Comparison of ENCODE assay signal across 9 cellular contexts in genomic region chrX:86133761-86134160, GRCh38. TPM values are rescaled to one million over a fixed set of nuclear protein-coding genes. Genes with fewer than 3 reads are reported as not detected.
DNase-seq lines count a peak whose midpoint lies in the region; ATAC-seq, FAIRE-seq and TF ChIP-seq lines count a peak whose summit lies in the region.
"Had no signal": no experiment of that assay in that cellular context is flagged by ENCODE, and none has a peak within 500 bp of the region (broad histone marks: within the 10 kb centered on the region; RNA-seq: fewer than 3 reads in every experiment).

No MANE protein-coding gene starts in this region.

- TF ChIP-seq CTCF in cardiac muscle cell (IDR thresholded peaks at IDR 0.05; ENCODE audit: low read depth, low read length) (peak; percentile 49), endothelial cell (IDR thresholded peaks at IDR 0.05; ENCODE audit: unreplicated experiment) (peak; percentile 30), transverse colon (IDR thresholded peaks at IDR 0.05) (peak in 3 of 5 experiments; percentile 23 to 47 (median 33))

- H3K27me3 ChIP-seq in cardiac muscle cell (no peaks in the 10 kb centered on the region), transverse colon (no peaks in the 10 kb centered on the region)

- no peaks in the 10 kb centered on the region for H3K36me3 ChIP-seq in cardiac muscle cell
- no peaks in the 10 kb centered on the region for H3K36me3 ChIP-seq in transverse colon

- H3K9me3 ChIP-seq in cardiac muscle cell (ENCODE audit: low read depth) (no peaks in the 10 kb centered on the region), transverse colon (no peaks in the 10 kb centered on the region)

- no peak overlapping the region for H3K4me3 Mint-ChIP-seq in endothelial cell (ENCODE audit: unreplicated experiment)

- no peaks in the 10 kb centered on the region for H3K4me1 ChIP-seq in cardiac muscle cell (ENCODE audit: low read depth)
- no peaks in the 10 kb centered on the region for H3K4me1 ChIP-seq in transverse colon

- DNase-seq in cardiac muscle cell (ENCODE audit: low read depth in 1 of 2, low spot score in 1 of 2) (peak; percentile 14 to 21), Right ventricle myocardium inferior (ENCODE audit: missing footprints) (no peak), NCI-H446 treated with DMSO at 0.1 percent for 48 hours (lab: John Stamatoyannopoulos, UW) (peak; percentile 0), endothelial cell (ENCODE audit: low spot score) (no peak), transverse colon (no peak), HTR-8/SVneo (ENCODE audit: insufficient read length, low spot score) (no peak)
- no peak for DNase-seq in effector CD4-positive, alpha-beta T cell

- H3K27ac Mint-ChIP-seq in endothelial cell (ENCODE audit: unreplicated experiment), result no peak overlapping the region

- H3K27me3 Mint-ChIP-seq in endothelial cell (ENCODE audit: unreplicated experiment), result no peaks in the 10 kb centered on the region

- intact Hi-C loops in Right ventricle myocardium inferior (cut with DNase I), result no loop called here
- intact Hi-C loops in transverse colon (cut with DNase I; ENCODE audit: low total_unique reads), result no loop called here

- 8% methylated on average over 3 of the region's 3 CpGs; no CpG with 5 or more reads in 1 of the 2 donors for WGBS in transverse colon (ENCODE audit: low coverage in 1 of 2), 2 donors

- in situ Hi-C loops in transverse colon (cut with MboI; ENCODE audit: low pct_ligation_motif_present in 1 of 4, low pct_unique_long_range_greater_than_20kb in 1 of 4, low sequenced_read_pairs in 3 of 4), result no loop called here

- no peaks in the 10 kb centered on the region for H3K4me1 Mint-ChIP-seq in endothelial cell (ENCODE audit: unreplicated experiment)

- H3K36me3 Mint-ChIP-seq in endothelial cell (ENCODE audit: low read depth, unreplicated experiment), result no peaks in the 10 kb centered on the region

- TF ChIP-seq EP300 in transverse colon (IDR thresholded peaks at IDR 0.05; ENCODE audit: low read depth), result no peak

- no peak overlapping the region for H3K27ac ChIP-seq in cardiac muscle cell
- no peak overlapping the region for H3K27ac ChIP-seq in transverse colon
- H3K27ac ChIP-seq: epithelial cell of prostate had no signal

- H3K9me3 Mint-ChIP-seq in endothelial cell (ENCODE audit: unreplicated experiment), result no peaks in the 10 kb centered on the region

- ATAC-seq in Right ventricle myocardium inferior (no peak), GM18517 (IDR thresholded peaks at IDR 0.05; ENCODE audit: unreplicated experiment) (no peak)

- no peak for TF ChIP-seq POLR2A in transverse colon (IDR thresholded peaks at IDR 0.05)

- FAIRE-seq in HTR-8/SVneo (lab: Jason Lieb, UNC), result no peak

- H3K4me3 ChIP-seq in cardiac muscle cell, result no peak overlapping the region
- H3K4me3 ChIP-seq in transverse colon, result no peak overlapping the region

RNA-seq across cellular contexts. Expression of gene DACH2, which starts 14.5 kb away (rescaled TPM):
- total RNA-seq in cardiac muscle cell, result 0.32 and 0.69 TPM in 2 replicates
- 0.65 TPM in 1 of 2 replicates, not detected in the other for polyA plus RNA-seq in cardiac muscle cell
- not detected for total RNA-seq in Right ventricle myocardium inferior
- 0.08 TPM for total RNA-seq in endothelial cell (ENCODE audit: unreplicated experiment)
- total RNA-seq in transverse colon, result under 1 TPM in 1 of 4 donors, not detected in 3; 0.37 TPM

Comparison
In these comparisons a context has a peak if more than half of its experiments do, and no peak if none do; other contexts are left out.
1. DNase-seq: peak in cardiac muscle cell (2 of 2) and NCI-H446 treated with DMSO at 0.1 percent for 48 hours (single experiment); none in Right ventricle myocardium inferior (single experiment), endothelial cell (single experiment), transverse colon (single experiment), effector CD4-positive, alpha-beta T cell (single experiment) and HTR-8/SVneo (single experiment).
2. Peak in every context shown above with its lines, with median percentiles within 50 percentile points of each other: CTCF ChIP-seq.